ENCODE assay signal across 1 cellular context in genomic region chr2:217160103-217160502, GRCh38.
TF ChIP-seq lines count a peak whose summit lies in the region.

No MANE protein-coding gene starts in this region.

TF ChIP-seq in SK-N-SH treated with all-trans-retinoic acid at 6 μM for 48 hours, 23 proteins besides CTCF, POLR2A, EP300 and RAD21 (continued from another document):
- TF ChIP-seq TOX (CRISPR knock-in tag; IDR thresholded peaks at IDR 0.05; ENCODE audit: borderline replicate concordance) (peak; percentile 65; the same call in 1 of the 2 replicates), ISL1 (CRISPR knock-in tag; IDR thresholded peaks at IDR 0.05) (no peak), TSHZ2 (CRISPR knock-in tag; IDR thresholded peaks at IDR 0.05) (no peak), ZFP30 (CRISPR knock-in tag; IDR thresholded peaks at IDR 0.05) (no peak), CREB5 (CRISPR knock-in tag; IDR thresholded peaks at IDR 0.05; ENCODE audit: low read depth) (no peak), ZNF70 (CRISPR knock-in tag; IDR thresholded peaks at IDR 0.05) (no peak), ZNF8 (CRISPR knock-in tag; IDR thresholded peaks at IDR 0.05) (no peak)
